ENCODE assay signal across 8 cellular contexts in the genomic region with DNA sequence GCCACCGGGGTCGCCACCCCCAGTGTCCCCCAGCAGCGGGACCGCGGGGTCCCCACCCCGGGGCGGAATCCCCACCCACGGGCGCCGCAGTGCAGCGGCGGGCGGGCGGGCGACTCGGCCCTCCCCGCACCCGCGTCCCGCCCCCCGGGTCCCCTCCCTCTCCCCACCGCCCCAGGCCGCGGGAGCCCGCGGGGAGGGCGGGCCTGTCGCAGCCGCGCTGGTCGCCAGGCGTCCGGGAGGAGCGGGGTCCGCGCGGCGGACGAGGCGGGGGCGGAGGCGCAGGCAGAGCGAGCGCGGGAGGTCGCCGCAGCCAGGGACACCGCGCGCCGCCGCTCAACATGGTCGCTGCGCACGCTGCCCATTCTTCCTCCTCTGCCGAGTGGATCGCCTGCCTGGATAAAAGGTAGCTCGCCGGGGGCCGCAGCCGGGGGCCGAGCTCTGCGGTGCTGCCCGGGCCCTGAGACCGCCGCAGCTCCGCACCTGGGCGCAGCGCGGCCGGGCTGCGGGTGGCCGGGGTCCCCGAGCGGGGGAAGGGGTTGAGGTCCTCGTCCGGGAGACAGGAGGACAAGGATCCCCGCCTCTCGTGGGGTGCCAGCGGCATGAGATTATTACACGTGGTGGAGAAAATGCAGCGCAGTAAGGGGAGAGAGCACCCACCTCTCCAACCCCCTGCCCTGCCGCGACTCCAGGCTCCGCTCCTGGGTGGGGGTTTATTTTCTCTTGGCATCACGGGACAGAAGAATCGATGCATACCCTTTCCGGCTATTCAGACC. TPM values are rescaled to one million over a fixed set of nuclear protein-coding genes. Genes with fewer than 3 reads are reported as not detected.
A peak's percentile ranks its signal among the peaks of the same experiment; 100 is the strongest.
DNase-seq lines count a peak whose midpoint lies in the region; ATAC-seq and TF ChIP-seq lines count a peak whose summit lies in the region.

A gene (plus strand): TSS at position 200 of the 773 bp plus-strand sequence. CDS start 139 bp downstream, at position 339.

- ATAC-seq in stimulated activated naive CD8-positive, alpha-beta T cell treated with anti-CD3 and anti-CD28 coated beads, Interleukin-15, amount 100 ng/mL, for 72 hours, result peak; percentile 73
- no peak for ATAC-seq in HG03469 (IDR thresholded peaks at IDR 0.05; ENCODE audit: unreplicated experiment)

- peak within 1 kb of the TSS; percentile 15 to 44 (median 28) for H3K4me3 Mint-ChIP-seq in immature natural killer cell
- H3K4me3 Mint-ChIP-seq in stimulated activated naive CD8-positive, alpha-beta T cell treated with anti-CD3 and anti-CD28 coated beads, Interleukin-15, amount 100 ng/mL, for 72 hours, result peak within 1 kb of the TSS; percentile 62 to 65

- H3K36me3 ChIP-seq in BJ (ENCODE audit: control insufficient read depth, insufficient read depth, low read length), result no peaks in the 10 kb centered on the region

- no peak for DNase-seq in BJ (ENCODE audit: low read depth)
- DNase-seq in HPDE6-E6E7 (ENCODE audit: extremely low spot score), result peak; percentile 15
- DNase-seq in astrocyte of the hippocampus (ENCODE audit: low read depth, low spot score), result peak; percentile 47
- DNase-seq in immature natural killer cell, result no peak
- peak; percentile 13 to 14 for DNase-seq in stimulated activated naive CD8-positive, alpha-beta T cell treated with anti-CD3 and anti-CD28 coated beads, Interleukin-15, amount 100 ng/mL, for 72 hours
- no peak for DNase-seq in SHP77 (lab: John Stamatoyannopoulos, UW)
- DNase-seq in A172 (ENCODE audit: low spot score), result no peak

- no peak within 1 kb of the TSS for H3K27ac Mint-ChIP-seq in immature natural killer cell
- no peak within 1 kb of the TSS for H3K27ac Mint-ChIP-seq in stimulated activated naive CD8-positive, alpha-beta T cell treated with anti-CD3 and anti-CD28 coated beads, Interleukin-15, amount 100 ng/mL, for 72 hours

- H3K4me1 Mint-ChIP-seq in immature natural killer cell, result peaks cover 4 to 6% of the 10 kb centered on the region in 2 donors
- H3K4me1 Mint-ChIP-seq in stimulated activated naive CD8-positive, alpha-beta T cell treated with anti-CD3 and anti-CD28 coated beads, Interleukin-15, amount 100 ng/mL, for 72 hours, result peaks cover 15% of the 10 kb centered on the region

- POLR2A ChIA-PET in BJ (lab: Charles Lee), result interaction anchor here (0.5 kb wide), 1 partner anchor 112 kb away, joined by 3 read pairs; no protein-coding TSS in a partner anchor

- peaks cover 18 to 20% (median 20%) of the 10 kb centered on the region in 3 donors for H3K27me3 Mint-ChIP-seq in immature natural killer cell (ENCODE audit: low read depth in 3 of 3)
- H3K27me3 Mint-ChIP-seq in stimulated activated naive CD8-positive, alpha-beta T cell treated with anti-CD3 and anti-CD28 coated beads, Interleukin-15, amount 100 ng/mL, for 72 hours, result peaks cover 64% of the 10 kb centered on the region

- H3K9me3 Mint-ChIP-seq in immature natural killer cell, result no peaks in the 10 kb centered on the region
- H3K9me3 Mint-ChIP-seq in stimulated activated naive CD8-positive, alpha-beta T cell treated with anti-CD3 and anti-CD28 coated beads, Interleukin-15, amount 100 ng/mL, for 72 hours, result no peaks in the 10 kb centered on the region

- H3K27me3 ChIP-seq in BJ (ENCODE audit: control insufficient read depth, insufficient read depth, low read length), result peaks cover 18% of the 10 kb centered on the region

- CTCF ChIA-PET in BJ (lab: Yijun Ruan, JAX), result interaction anchor here (0.9 kb wide), 1 partner anchor 23 kb away, joined by 3 read pairs; no protein-coding TSS in a partner anchor

- peak within 1 kb of the TSS; percentile 38 for H3K4me3 ChIP-seq in BJ (ENCODE audit: low read depth, low read length)

- TF ChIP-seq CTCF in BJ (IDR thresholded peaks at IDR 0.05; ENCODE audit: insufficient read depth, low read depth, low read length), result no peak

- no peaks in the 10 kb centered on the region for H3K36me3 Mint-ChIP-seq in immature natural killer cell

RNA-seq across cellular contexts. Expression of the gene that starts here (rescaled TPM):
- polyA plus RNA-seq in BJ (2011; rRNA removed), result 0.42 and 0.60 TPM in 2 replicates
- polyA minus RNA-seq in BJ (2011; rRNA and poly(A)+ RNA removed), result 1.2 and 2.7 TPM in 2 replicates
- polyA plus RNA-seq in immature natural killer cell, result not detected
- total RNA-seq in A172 (2014; rRNA removed; shearing (Covaris generic)), result 0.62 TPM in 1 of 2 replicates, not detected in the other

Comparison
In these comparisons a context has a peak if more than half of its experiments do, and no peak if none do; other contexts are left out.
1. DNase-seq: peak in HPDE6-E6E7 (single experiment), astrocyte of the hippocampus (single experiment) and stimulated activated naive CD8-positive, alpha-beta T cell treated with anti-CD3 and anti-CD28 coated beads, Interleukin-15, amount 100 ng/mL, for 72 hours (2 of 2); none in BJ (single experiment), immature natural killer cell (0 of 3), SHP77 (0 of 2) and A172 (single experiment).